8 cellular contexts compared by ENCODE assay signal in the genomic region with DNA sequence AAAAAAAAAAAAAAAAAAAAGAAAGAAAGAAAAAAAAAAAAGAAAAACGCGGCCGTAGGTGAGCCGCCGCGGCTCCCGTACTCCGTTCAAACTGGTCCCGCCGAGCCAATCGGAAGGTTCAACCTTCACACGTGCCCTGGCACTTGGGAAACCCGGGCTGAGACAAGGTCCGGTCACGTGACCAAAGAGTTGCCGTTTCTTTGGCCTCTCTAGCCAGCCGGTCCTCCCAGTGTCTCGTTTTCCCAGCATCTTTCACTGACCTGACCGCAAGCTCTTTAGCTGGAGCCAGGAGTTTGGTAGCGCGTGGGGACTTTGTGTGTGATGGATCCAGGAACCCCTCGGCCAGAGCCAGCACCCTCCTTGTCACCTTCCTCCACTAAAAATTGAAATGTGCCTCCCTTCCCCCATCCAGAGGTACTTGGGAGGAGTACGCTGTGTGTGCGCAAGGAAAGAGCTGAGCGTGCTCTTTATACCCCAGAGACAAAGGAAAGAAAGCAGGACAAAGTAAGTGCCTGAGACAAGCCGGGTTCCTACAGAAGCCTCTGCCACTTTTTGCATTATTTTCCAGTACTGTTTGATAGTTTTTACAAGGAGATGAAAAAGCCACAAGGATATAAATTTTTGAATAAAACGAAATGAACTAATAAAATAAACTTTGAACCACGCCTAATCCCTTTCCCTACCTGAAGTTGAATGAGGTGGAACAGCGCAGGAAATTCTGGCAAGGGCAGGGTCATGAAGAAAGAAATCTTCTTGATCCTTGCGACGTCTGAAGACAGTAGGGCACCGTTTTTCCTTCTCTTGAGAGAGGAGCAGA. TPM values are rescaled to one million over a fixed set of nuclear protein-coding genes. Genes with fewer than 3 reads are reported as not detected.
DNase-seq lines count a peak whose midpoint lies in the region; ATAC-seq, FAIRE-seq and TF ChIP-seq lines count a peak whose summit lies in the region.

No MANE protein-coding gene starts in this region.

- H3K79me2 ChIP-seq in DOHH2 (ENCODE audit: control insufficient read depth, low read length) (peaks cover 72% of the 10 kb centered on the region), Loucy (ENCODE audit: insufficient read depth, low read length) (peaks cover 53% of the 10 kb centered on the region)

- 0 out of 2 replicates have a peak, but pooled peaks have one; percentile 4 for TF ChIP-seq POLR2A in H54 (IDR thresholded peaks at IDR 0.05; ENCODE audit: low read depth, low read length)

- H3K4me2 ChIP-seq in DOHH2 (ENCODE audit: low read length) (peak overlapping the region; percentile 98), Loucy (ENCODE audit: low read depth, low read length, poor library complexity, severe bottlenecking) (peak overlapping the region; percentile 97)

- FAIRE-seq in H54 (lab: Jason Lieb, UNC): peak; percentile 80

- H3K9ac ChIP-seq in Loucy (ENCODE audit: low read depth, low read length, poor library complexity, severe bottlenecking): peak overlapping the region; percentile 99

- ATAC-seq in RWPE2 (ENCODE audit: low read depth): peak; percentile 73
- peak; percentile 92 to 95 for ATAC-seq in natural killer cell treated with Interleukin-12 subunit alpha and Interleukin-12 subunit beta and Interleukin-15 and Interleukin-18, amount 100 ng/mL, for 72 hours

- peaks cover 13% of the 10 kb centered on the region for H3K36me3 Mint-ChIP-seq in natural killer cell treated with Interleukin-12 subunit alpha and Interleukin-12 subunit beta and Interleukin-15 and Interleukin-18, amount 100 ng/mL, for 72 hours

- H3K27me3 ChIP-seq in DOHH2 (ENCODE audit: control insufficient read depth, low read length) (no peaks in the 10 kb centered on the region), Loucy (ENCODE audit: insufficient read depth, low read length, poor library complexity, severe bottlenecking) (no peaks in the 10 kb centered on the region), RWPE2 (ENCODE audit: insufficient read depth, poor library complexity, severe bottlenecking) (no peaks in the 10 kb centered on the region)

- H2AFZ ChIP-seq in Loucy (ENCODE audit: low read length): peak overlapping the region; percentile 88

- DNase-seq in H54 (ENCODE audit: insufficient read length, low spot score) (peak; percentile 97), RWPE2 (ENCODE audit: low spot score) (peak; percentile 99), fibroblast of pulmonary artery (ENCODE audit: low read depth) (peak; percentile 100)
- peak; percentile 87 for DNase-seq in activated effector memory CD4-positive, alpha-beta T cell treated with Interleukin-2 at 50 U/mL for 16 hours
- peak; percentile 96 for DNase-seq in natural killer cell treated with Interleukin-12 subunit alpha and Interleukin-12 subunit beta and Interleukin-15 and Interleukin-18, amount 100 ng/mL, for 72 hours (ENCODE audit: low spot score)
- DNase-seq in stimulated activated naive CD4-positive, alpha-beta T cell treated with Interleukin-2 at 50 U/mL for 16 hours (lab: John Stamatoyannopoulos, UW): peak; percentile 95

- peaks cover 40 to 48% of the 10 kb centered on the region in 2 donors for H3K4me1 Mint-ChIP-seq in natural killer cell treated with Interleukin-12 subunit alpha and Interleukin-12 subunit beta and Interleukin-15 and Interleukin-18, amount 100 ng/mL, for 72 hours (ENCODE audit: low read depth in 2 of 2)

- H3K4me1 ChIP-seq in DOHH2 (ENCODE audit: control insufficient read depth, low read length) (peaks cover 40% of the 10 kb centered on the region), Loucy (ENCODE audit: insufficient read depth, low read length, poor library complexity, severe bottlenecking) (peaks cover 26% of the 10 kb centered on the region), RWPE2 (ENCODE audit: insufficient read depth, poor library complexity, severe bottlenecking) (no peaks in the 10 kb centered on the region)

- peak overlapping the region; percentile 99 for H3K4me3 Mint-ChIP-seq in natural killer cell treated with Interleukin-12 subunit alpha and Interleukin-12 subunit beta and Interleukin-15 and Interleukin-18, amount 100 ng/mL, for 72 hours

- H3K4me3 ChIP-seq in DOHH2 (ENCODE audit: low read length) (peak overlapping the region; percentile 96), Loucy (ENCODE audit: low read length, poor library complexity, severe bottlenecking) (peak overlapping the region; percentile 94), RWPE2 (ENCODE audit: severe bottlenecking) (peak overlapping the region; percentile 72), fibroblast of pulmonary artery (replicated peaks; ENCODE audit: low read depth, low read length) (peak overlapping the region; percentile 81)

- H3K36me3 ChIP-seq in DOHH2 (ENCODE audit: control insufficient read depth, low read length): peaks cover 57% of the 10 kb centered on the region
- peaks cover 13% of the 10 kb centered on the region; the same call in 1 of the 2 replicates for H3K36me3 ChIP-seq in Loucy (ENCODE audit: insufficient read depth, low read length)
- H3K36me3 ChIP-seq in RWPE2 (ENCODE audit: low read depth): peaks cover 19% of the 10 kb centered on the region

- H3K27ac ChIP-seq in DOHH2 (ENCODE audit: low read depth, low read length) (peak overlapping the region; percentile 78), RWPE2 (ENCODE audit: poor library complexity, severe bottlenecking) (peak overlapping the region; percentile 76)

- H4K20me1 ChIP-seq in DOHH2 (ENCODE audit: control insufficient read depth, insufficient read depth, low read depth, low read length) (peaks cover 10% of the 10 kb centered on the region; the same call in 1 of the 2 replicates), Loucy (ENCODE audit: insufficient read depth, low read length, poor library complexity, severe bottlenecking) (peaks cover 32% of the 10 kb centered on the region)

- H3K9me3 ChIP-seq in DOHH2 (ENCODE audit: control insufficient read depth, insufficient read depth, low read length): no peaks in the 10 kb centered on the region
- no peaks in the 10 kb centered on the region for H3K9me3 ChIP-seq in Loucy (ENCODE audit: insufficient read depth, low read depth, low read length)
- no peaks in the 10 kb centered on the region for H3K9me3 ChIP-seq in RWPE2 (ENCODE audit: severe bottlenecking)

- no peaks in the 10 kb centered on the region for H3K9me2 ChIP-seq in DOHH2 (replicated peaks; ENCODE audit: control insufficient read depth, low read length)
- no peaks in the 10 kb centered on the region for H3K9me2 ChIP-seq in Loucy (replicated peaks; ENCODE audit: low read depth, low read length)

- no peaks in the 10 kb centered on the region for H3K9me3 Mint-ChIP-seq in natural killer cell treated with Interleukin-12 subunit alpha and Interleukin-12 subunit beta and Interleukin-15 and Interleukin-18, amount 100 ng/mL, for 72 hours

- H3K27me3 Mint-ChIP-seq in natural killer cell treated with Interleukin-12 subunit alpha and Interleukin-12 subunit beta and Interleukin-15 and Interleukin-18, amount 100 ng/mL, for 72 hours: no peaks in the 10 kb centered on the region

- H3K27ac Mint-ChIP-seq in natural killer cell treated with Interleukin-12 subunit alpha and Interleukin-12 subunit beta and Interleukin-15 and Interleukin-18, amount 100 ng/mL, for 72 hours: peak overlapping the region; percentile 94 to 97

- no peak for TF ChIP-seq CTCF in DOHH2 (IDR thresholded peaks at IDR 0.05; ENCODE audit: low read depth, low read length, poor library complexity, severe bottlenecking)
- TF ChIP-seq CTCF in Loucy (conservative IDR thresholded peaks at IDR 0.05; ENCODE audit: low read length): no peak
- TF ChIP-seq CTCF in RWPE2 (IDR thresholded peaks at IDR 0.05; ENCODE audit: poor library complexity, severe bottlenecking): no peak
- TF ChIP-seq CTCF in fibroblast of pulmonary artery (IDR thresholded peaks at IDR 0.05; ENCODE audit: low read length, missing control alignments): no peak

- peaks cover 9% of the 10 kb centered on the region for H3F3A ChIP-seq in DOHH2 (ENCODE audit: control insufficient read depth, insufficient read depth)
- H3F3A ChIP-seq in Loucy (ENCODE audit: low read depth): no peaks in the 10 kb centered on the region

RNA-seq across cellular contexts. Expression of gene TNPO2, which starts 1.0 kb away (rescaled TPM):
- 100 to 1,000 TPM in 1 of 2 donors, 10 to 100 TPM in 1; 76.9 to 229 TPM for total RNA-seq in natural killer cell treated with Interleukin-12 subunit alpha and Interleukin-12 subunit beta and Interleukin-15 and Interleukin-18, amount 100 ng/mL, for 72 hours

RNA-seq across cellular contexts. Expression of gene TRIR, which starts 11.7 kb away (rescaled TPM):
- 100 to 1,000 TPM; 154 to 196 TPM for total RNA-seq in natural killer cell treated with Interleukin-12 subunit alpha and Interleukin-12 subunit beta and Interleukin-15 and Interleukin-18, amount 100 ng/mL, for 72 hours

RNA-seq across cellular contexts. Expression of gene GET3, which starts 14.5 kb away (rescaled TPM):
- 10 to 100 TPM; 48.9 to 70.8 TPM for total RNA-seq in natural killer cell treated with Interleukin-12 subunit alpha and Interleukin-12 subunit beta and Interleukin-15 and Interleukin-18, amount 100 ng/mL, for 72 hours

RNA-seq across cellular contexts. Expression of gene FBXW9, which starts 26.3 kb away (rescaled TPM):
- total RNA-seq in natural killer cell treated with Interleukin-12 subunit alpha and Interleukin-12 subunit beta and Interleukin-15 and Interleukin-18, amount 100 ng/mL, for 72 hours: 10 to 100 TPM in 1 of 2 donors, 1 to 10 TPM in 1; 5.6 to 15.4 TPM

RNA-seq across cellular contexts. Expression of gene BEST2, which starts 28.8 kb away (rescaled TPM):
- total RNA-seq in natural killer cell treated with Interleukin-12 subunit alpha and Interleukin-12 subunit beta and Interleukin-15 and Interleukin-18, amount 100 ng/mL, for 72 hours: not detected

Comparison
In these comparisons a context has a peak if more than half of its experiments do, and no peak if none do; other contexts are left out.
1. Peak in every context shown above with its lines: DNase-seq, ATAC-seq, H3K4me3 ChIP-seq and H3K27ac ChIP-seq.